1 cellular context compared by ENCODE assay signal in genomic region chr2:8597094-8597493, GRCh38.
TF ChIP-seq lines count a peak whose summit lies in the region.

No MANE protein-coding gene starts in this region.

TF ChIP-seq in GM12878, 131 proteins besides CTCF, POLR2A, EP300 and RAD21 (continued from another document):
- TF ChIP-seq RELB (IDR thresholded peaks at IDR 0.05; ENCODE audit: low read depth) (no peak), KDM1A (IDR thresholded peaks at IDR 0.05; ENCODE audit: borderline replicate concordance) (no peak), ZNF217 (IDR thresholded peaks at IDR 0.05) (no peak), ELK1 (IDR thresholded peaks at IDR 0.05; ENCODE audit: low read depth, low read length) (no peak), BCLAF1 (IDR thresholded peaks at IDR 0.05) (no peak), NBN (IDR thresholded peaks at IDR 0.05) (0 out of 2 replicates have a peak, but pooled peaks have one; percentile 24)
